25 cellular contexts compared by ENCODE assay signal in genomic region chr3:130626021-130626420, GRCh38.
DNase-seq lines count a peak whose midpoint lies in the region; ATAC-seq and TF ChIP-seq lines count a peak whose summit lies in the region.
"Had no signal": no experiment of that assay in that cellular context is flagged by ENCODE, and none has a peak within 500 bp of the region (broad histone marks: within the 10 kb centered on the region; RNA-seq: fewer than 3 reads in every experiment).

No MANE protein-coding gene starts in this region.

- no peaks in the 10 kb centered on the region for H3K79me2 ChIP-seq in Karpas-422 (ENCODE audit: low read length)

- no peak overlapping the region for H3K4me3 ChIP-seq in AG04450 (ENCODE audit: low read depth, low read length)
- H3K4me3 ChIP-seq in astrocyte of the cerebellum (ENCODE audit: low read depth, low read length) = no peak overlapping the region
- no peak overlapping the region for H3K4me3 ChIP-seq in Karpas-422 (ENCODE audit: low read length)
- H3K4me3 ChIP-seq: gastroesophageal sphincter, Peyer's patch, upper lobe of right lung had no signal

- no peaks in the 10 kb centered on the region for H4K20me1 ChIP-seq in Karpas-422 (ENCODE audit: insufficient read depth, low read depth, low read length)

- no peaks in the 10 kb centered on the region for H3K9me2 ChIP-seq in Karpas-422 (replicated peaks; ENCODE audit: insufficient read depth, low read length)

- POLR2A ChIA-PET in AG04450 (lab: Yijun Ruan, JAX) = no interaction called here

- no peaks in the 10 kb centered on the region for H3K27me3 ChIP-seq in AG04450 (ENCODE audit: control insufficient read depth, insufficient read depth, low read length)
- H3K27me3 ChIP-seq in foreskin keratinocyte = peaks cover 11% of the 10 kb centered on the region
- no peaks in the 10 kb centered on the region for H3K27me3 ChIP-seq in Karpas-422 (ENCODE audit: low read length)
- H3K27me3 ChIP-seq: gastroesophageal sphincter, Peyer's patch, upper lobe of right lung had no signal

- no peak overlapping the region for H3K27ac ChIP-seq in AG04450 (ENCODE audit: low read depth, low read length)
- H3K27ac ChIP-seq in foreskin keratinocyte = no peak overlapping the region
- no peak overlapping the region for H3K27ac ChIP-seq in Karpas-422 (ENCODE audit: low read length)
- H3K27ac ChIP-seq: gastroesophageal sphincter, Peyer's patch, upper lobe of right lung had no signal

- no peak for TF ChIP-seq CTCF in AG04450 (IDR thresholded peaks at IDR 0.05; ENCODE audit: low read depth, low read length)
- no peak for TF ChIP-seq CTCF in astrocyte of the cerebellum (IDR thresholded peaks at IDR 0.05; ENCODE audit: low read depth, low read length, missing control alignments)
- TF ChIP-seq CTCF in foreskin keratinocyte (conservative IDR thresholded peaks at IDR 0.05) = no peak

- H3K9me3 ChIP-seq in AG04450 (ENCODE audit: control insufficient read depth, insufficient read depth, low read length) (no peaks in the 10 kb centered on the region), Karpas-422 (ENCODE audit: low read length) (no peaks in the 10 kb centered on the region)
- H3K9me3 ChIP-seq: gastroesophageal sphincter, Peyer's patch, upper lobe of right lung had no signal

- ATAC-seq in foreskin keratinocyte (peak; percentile 43), HG03139 (IDR thresholded peaks at IDR 0.05; ENCODE audit: unreplicated experiment) (no peak), esophagus mucosa (no peak), HG03108 (IDR thresholded peaks at IDR 0.05; ENCODE audit: unreplicated experiment) (no peak)
- ATAC-seq: gastroesophageal sphincter; natural killer cell treated with Interleukin-12 subunit alpha and Interleukin-12 subunit beta and Interleukin-15 and Interleukin-18, amount 100 ng/mL, for 72 hours; stimulated activated naive CD8-positive, alpha-beta T cell treated with anti-CD3 and anti-CD28 coated beads, Interleukin-15, amount 100 ng/mL, for 72 hours; upper lobe of right lung had no signal

- no peak overlapping the region for H2AFZ ChIP-seq in Karpas-422 (ENCODE audit: low read length)

- CTCF ChIA-PET in AG04450 (lab: Charles Lee) = no interaction called here

- no peak overlapping the region for H3K9ac ChIP-seq in Karpas-422 (ENCODE audit: low read length)

- H3K4me2 ChIP-seq in Karpas-422 (ENCODE audit: low read depth, low read length, poor library complexity, severe bottlenecking) = no peak overlapping the region

- DNase-seq in AG04450 (ENCODE audit: low read depth, low spot score) (peak; percentile 11), GOT3 (lab: John Stamatoyannopoulos, UW) (peak; percentile 5), astrocyte of the cerebellum (ENCODE audit: low read depth) (peak; percentile 83), foreskin keratinocyte (peak; percentile 19 to 60), Karpas-422 (no peak)
- DNase-seq: activated CD4-positive, alpha-beta memory T cell treated with anti-CD3 and anti-CD28 coated beads, Interleukin-2, amount 10 ng/mL, durations not matched to agents 7 days and 5 days; activated naive CD4-positive, alpha-beta T cell treated with Interleukin-2 at 50 U/mL for 16 hours; aorta; CD8-positive, alpha-beta memory T cell; DMS79 treated with DMSO at 0.1 percent for 48 hours; endodermal cell; mesenchymal stem cell; NCI-H1694 treated with DMSO at 0.1 percent for 48 hours; NCI-H82; Peyer's patch; small intestine; stimulated activated CD4-positive, alpha-beta T cell treated with anti-CD3 and anti-CD28 coated beads, Interleukin-2, amount 100 ng/mL, for 48 hours; stimulated activated naive CD8-positive, alpha-beta T cell treated with anti-CD3 and anti-CD28 coated beads, Interleukin-15, amount 100 ng/mL, for 72 hours; T-helper 2 cell; upper lobe of right lung had no signal

- H3K4me1 ChIP-seq in foreskin keratinocyte (no peaks in the 10 kb centered on the region), Karpas-422 (ENCODE audit: low read length) (no peaks in the 10 kb centered on the region)
- H3K4me1 ChIP-seq: Peyer's patch, upper lobe of right lung had no signal

- H3K36me3 ChIP-seq in Karpas-422 (ENCODE audit: insufficient read depth, low read length) = no peaks in the 10 kb centered on the region
- H3K36me3 ChIP-seq: gastroesophageal sphincter, Peyer's patch, upper lobe of right lung had no signal

- in situ Hi-C loops in astrocyte of the cerebellum (cut with HindIII; ENCODE audit: low sequenced_read_pairs) = no loop called here
